Comparison of ENCODE assay signal across 20 cellular contexts in the genomic region with DNA sequence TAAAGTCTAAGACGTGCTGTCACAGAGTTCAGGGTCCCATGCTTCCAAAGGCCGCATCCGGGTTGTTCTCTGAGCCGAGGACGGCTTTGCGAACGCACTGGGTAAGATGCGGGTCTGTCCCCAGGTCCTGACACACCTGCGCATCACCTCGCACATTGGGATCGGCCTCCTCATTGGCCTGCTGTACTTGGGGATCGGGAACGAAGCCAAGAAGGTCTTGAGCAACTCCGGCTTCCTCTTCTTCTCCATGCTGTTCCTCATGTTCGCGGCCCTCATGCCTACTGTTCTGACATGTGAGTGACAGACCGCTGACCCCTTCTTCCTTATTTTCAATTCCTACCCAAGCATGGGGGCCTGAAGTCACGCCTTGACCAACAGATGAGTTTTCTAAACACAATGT. TPM values are rescaled to one million over a fixed set of nuclear protein-coding genes. Genes with fewer than 3 reads are reported as not detected.
DNase-seq lines count a peak whose midpoint lies in the region; ATAC-seq and TF ChIP-seq lines count a peak whose summit lies in the region.
"Had no signal": no experiment of that assay in that cellular context is flagged by ENCODE, and none has a peak within 500 bp of the region (broad histone marks: within the 10 kb centered on the region; RNA-seq: fewer than 3 reads in every experiment).

No MANE protein-coding gene starts in this region.

- no peak for TF ChIP-seq CTCF in neural progenitor cell (IDR thresholded peaks at IDR 0.05)

- H3F3A ChIP-seq in neural progenitor cell (ENCODE audit: low read depth): peaks cover 10% of the 10 kb centered on the region

- CTCF ChIA-PET in activated CD4-positive, alpha-beta memory T cell treated with anti-CD3 and anti-CD28 coated beads for 36 hours (lab: Charles Lee): interaction anchor here (1.0 kb wide), 1 partner anchor 91 kb away, joined by 3 read pairs; no protein-coding TSS in a partner anchor

- no peaks in the 10 kb centered on the region for H3K27me3 ChIP-seq in neural progenitor cell
- H3K27me3 ChIP-seq: uterus had no signal

- no peaks in the 10 kb centered on the region for H4K20me1 ChIP-seq in neural progenitor cell (ENCODE audit: low read depth)

- no peaks in the 10 kb centered on the region for H3K4me1 Mint-ChIP-seq in neural progenitor cell
- no peaks in the 10 kb centered on the region for H3K4me1 Mint-ChIP-seq in effector memory CD8-positive, alpha-beta T cell (ENCODE audit: low read depth in 2 of 2)
- H3K4me1 Mint-ChIP-seq in activated CD4-positive, alpha-beta memory T cell treated with anti-CD3 and anti-CD28 coated beads for 36 hours (ENCODE audit: low read depth): no peaks in the 10 kb centered on the region
- H3K4me1 Mint-ChIP-seq: activated CD4-positive, alpha-beta T cell treated with anti-CD3 and anti-CD28 coated beads, Interleukin-2, amount 10 ng/mL, durations not matched to agents 7 days and 5 days had no signal

- H3K27ac Mint-ChIP-seq in neural progenitor cell: peak overlapping the region; percentile 16
- no peak overlapping the region for H3K27ac Mint-ChIP-seq in effector memory CD8-positive, alpha-beta T cell
- no peak overlapping the region for H3K27ac Mint-ChIP-seq in activated CD4-positive, alpha-beta memory T cell treated with anti-CD3 and anti-CD28 coated beads for 36 hours
- H3K27ac Mint-ChIP-seq: activated CD4-positive, alpha-beta T cell treated with anti-CD3 and anti-CD28 coated beads, Interleukin-2, amount 10 ng/mL, durations not matched to agents 7 days and 5 days; CD8-positive, alpha-beta T cell; natural killer cell treated with Interleukin-12 subunit alpha and Interleukin-12 subunit beta and Interleukin-15 and Interleukin-18, amount 100 ng/mL, for 72 hours; stimulated activated naive CD8-positive, alpha-beta T cell treated with anti-CD3 and anti-CD28 coated beads, Interleukin-15, Interleukin-2, amounts not matched to agents 100 ng/mL and 50 ng/mL, for 24 hours had no signal

- POLR2A ChIA-PET in activated CD4-positive, alpha-beta memory T cell treated with anti-CD3 and anti-CD28 coated beads for 36 hours (lab: Charles Lee): no interaction called here

- no peaks in the 10 kb centered on the region for H3K36me3 ChIP-seq in neural progenitor cell
- H3K36me3 ChIP-seq: uterus had no signal

- no peak overlapping the region for H3K27ac ChIP-seq in neural progenitor cell
- H3K27ac ChIP-seq: coronary artery, uterus had no signal

- H3K4me3 ChIP-seq in neural progenitor cell: no peak overlapping the region
- H3K4me3 ChIP-seq: coronary artery, uterus had no signal

- peak in 8 of 14 donors; percentile 8 to 36 (median 18) for DNase-seq in C1 segment of cervical spinal cord (lab: John Stamatoyannopoulos, UW)
- DNase-seq in NOMO-1 (lab: John Stamatoyannopoulos, UW; ENCODE audit: unreplicated experiment in 2 of 2): peak; percentile 15 to 22
- DNase-seq in head of caudate nucleus: peak in 35 of 42 donors; percentile 26 to 76 (median 48)
- no peak for DNase-seq in neural progenitor cell (ENCODE audit: low spot score)
- DNase-seq in effector memory CD8-positive, alpha-beta T cell: no peak
- DNase-seq in activated CD4-positive, alpha-beta memory T cell treated with anti-CD3 and anti-CD28 coated beads for 36 hours: no peak
- no peak for DNase-seq in activated naive CD4-positive, alpha-beta T cell (lab: John Stamatoyannopoulos, UW)
- DNase-seq: activated CD4-positive, alpha-beta T cell treated with anti-CD3 and anti-CD28 coated beads, Interleukin-2, amount 10 ng/mL, durations not matched to agents 7 days and 5 days; activated naive CD4-positive, alpha-beta T cell treated with anti-CD3 and anti-CD28 coated beads, Interleukin-2, amount 50 U/mL, for 16 hours; CD8-positive, alpha-beta T cell; DMS79 treated with DMSO at 0.1 percent for 48 hours; MM.1S; NCI-H526 had no signal

- no peak overlapping the region for H3K4me3 Mint-ChIP-seq in neural progenitor cell
- H3K4me3 Mint-ChIP-seq in effector memory CD8-positive, alpha-beta T cell: no peak overlapping the region
- no peak overlapping the region for H3K4me3 Mint-ChIP-seq in activated CD4-positive, alpha-beta memory T cell treated with anti-CD3 and anti-CD28 coated beads for 36 hours
- H3K4me3 Mint-ChIP-seq: activated CD4-positive, alpha-beta T cell treated with anti-CD3 and anti-CD28 coated beads, Interleukin-2, amount 10 ng/mL, durations not matched to agents 7 days and 5 days; CD8-positive, alpha-beta T cell; natural killer cell treated with Interleukin-12 subunit alpha and Interleukin-12 subunit beta and Interleukin-15 and Interleukin-18, amount 100 ng/mL, for 72 hours; stimulated activated naive CD8-positive, alpha-beta T cell treated with anti-CD3 and anti-CD28 coated beads, Interleukin-15, Interleukin-2, amounts not matched to agents 100 ng/mL and 50 ng/mL, for 24 hours had no signal

- intact Hi-C loops in head of caudate nucleus (cut with DNase I): no loop called here
- intact Hi-C loops in activated CD4-positive, alpha-beta memory T cell treated with anti-CD3 and anti-CD28 coated beads for 36 hours (cut with micrococcal nuclease): no loop called here

- peaks cover 3% of the 10 kb centered on the region for H3K36me3 Mint-ChIP-seq in neural progenitor cell
- H3K36me3 Mint-ChIP-seq in effector memory CD8-positive, alpha-beta T cell (ENCODE audit: insufficient read depth): peaks cover 33% of the 10 kb centered on the region
- H3K36me3 Mint-ChIP-seq in activated CD4-positive, alpha-beta memory T cell treated with anti-CD3 and anti-CD28 coated beads for 36 hours: peaks cover 26% of the 10 kb centered on the region
- H3K36me3 Mint-ChIP-seq: natural killer cell treated with Interleukin-12 subunit alpha and Interleukin-12 subunit beta and Interleukin-15 and Interleukin-18, amount 100 ng/mL, for 72 hours had no signal

- H3K9ac ChIP-seq in neural progenitor cell: no peak overlapping the region

- no peaks in the 10 kb centered on the region for H3K4me1 ChIP-seq in neural progenitor cell
- H3K4me1 ChIP-seq: uterus had no signal

- ATAC-seq in effector memory CD8-positive, alpha-beta T cell (replicated peaks): no peak
- no peak for ATAC-seq in GM18519 (IDR thresholded peaks at IDR 0.05; ENCODE audit: low FRiP score, unreplicated experiment)
- ATAC-seq: CD8-positive, alpha-beta T cell; natural killer cell treated with Interleukin-12 subunit alpha and Interleukin-12 subunit beta and Interleukin-15 and Interleukin-18, amount 100 ng/mL, for 72 hours had no signal

- H3K79me2 ChIP-seq in neural progenitor cell (ENCODE audit: low read depth): no peaks in the 10 kb centered on the region

- H3K27me3 Mint-ChIP-seq in neural progenitor cell (ENCODE audit: insufficient read depth, low read depth): peaks cover 5% of the 10 kb centered on the region
- H3K27me3 Mint-ChIP-seq in effector memory CD8-positive, alpha-beta T cell: no peaks in the 10 kb centered on the region
- H3K27me3 Mint-ChIP-seq in activated CD4-positive, alpha-beta memory T cell treated with anti-CD3 and anti-CD28 coated beads for 36 hours: no peaks in the 10 kb centered on the region
- H3K27me3 Mint-ChIP-seq: activated CD4-positive, alpha-beta T cell treated with anti-CD3 and anti-CD28 coated beads, Interleukin-2, amount 10 ng/mL, durations not matched to agents 7 days and 5 days; stimulated activated naive CD8-positive, alpha-beta T cell treated with anti-CD3 and anti-CD28 coated beads, Interleukin-15, Interleukin-2, amounts not matched to agents 100 ng/mL and 50 ng/mL, for 24 hours had no signal

- no peaks in the 10 kb centered on the region for H3K9me3 ChIP-seq in neural progenitor cell (ENCODE audit: low read depth)
- H3K9me3 ChIP-seq: uterus had no signal

- H2AFZ ChIP-seq in neural progenitor cell (replicated peaks): no peak overlapping the region

- peaks cover 4% of the 10 kb centered on the region for H3K9me3 Mint-ChIP-seq in neural progenitor cell
- H3K9me3 Mint-ChIP-seq in effector memory CD8-positive, alpha-beta T cell: no peaks in the 10 kb centered on the region
- H3K9me3 Mint-ChIP-seq in activated CD4-positive, alpha-beta memory T cell treated with anti-CD3 and anti-CD28 coated beads for 36 hours: no peaks in the 10 kb centered on the region
- H3K9me3 Mint-ChIP-seq: activated CD4-positive, alpha-beta T cell treated with anti-CD3 and anti-CD28 coated beads, Interleukin-2, amount 10 ng/mL, durations not matched to agents 7 days and 5 days; CD8-positive, alpha-beta T cell; natural killer cell treated with Interleukin-12 subunit alpha and Interleukin-12 subunit beta and Interleukin-15 and Interleukin-18, amount 100 ng/mL, for 72 hours; stimulated activated naive CD8-positive, alpha-beta T cell treated with anti-CD3 and anti-CD28 coated beads, Interleukin-15, Interleukin-2, amounts not matched to agents 100 ng/mL and 50 ng/mL, for 24 hours had no signal

- H3K4me2 ChIP-seq in neural progenitor cell: no peak overlapping the region

RNA-seq across cellular contexts. Expression of gene TFF3, which starts 25.3 kb away (rescaled TPM):
- 0.12 TPM in 1 of 2 replicates, not detected in the other for total RNA-seq in neural progenitor cell (ENCODE audit: low replicate concordance)
- total RNA-seq in activated CD4-positive, alpha-beta memory T cell treated with anti-CD3 and anti-CD28 coated beads for 36 hours: not detected
- total RNA-seq: activated CD4-positive, alpha-beta T cell treated with anti-CD3 and anti-CD28 coated beads, Interleukin-2, amount 10 ng/mL, durations not matched to agents 7 days and 5 days; CD8-positive, alpha-beta T cell; frontal cortex; natural killer cell treated with Interleukin-12 subunit alpha and Interleukin-12 subunit beta and Interleukin-15 and Interleukin-18, amount 100 ng/mL, for 72 hours; pulmonary artery endothelial cell had no signal

Comparison
In these comparisons a context has a peak if more than half of its experiments do, and no peak if none do; other contexts are left out.
1. DNase-seq: peak in C1 segment of cervical spinal cord (8 of 14), NOMO-1 (2 of 2) and head of caudate nucleus (35 of 42); none in neural progenitor cell (single experiment), effector memory CD8-positive, alpha-beta T cell (0 of 3), activated CD4-positive, alpha-beta memory T cell treated with anti-CD3 and anti-CD28 coated beads for 36 hours (single experiment) and activated naive CD4-positive, alpha-beta T cell (0 of 4).